In genomic region chr5:6342689-6343315, GRCh38 we compare ENCODE assay signal across 16 cellular contexts. TPM values are rescaled to one million over a fixed set of nuclear protein-coding genes. Genes with fewer than 3 reads are reported as not detected.
DNase-seq lines count a peak whose midpoint lies in the region; ATAC-seq and TF ChIP-seq lines count a peak whose summit lies in the region.
"Had no signal": no experiment of that assay in that cellular context is flagged by ENCODE, and none has a peak within 500 bp of the region (broad histone marks: within the 10 kb centered on the region; RNA-seq: fewer than 3 reads in every experiment).

No MANE protein-coding gene starts in this region.

- no peaks in the 10 kb centered on the region for H3K79me2 ChIP-seq in hepatocyte

- H2AFZ ChIP-seq in hepatocyte = no peak overlapping the region
- H2AFZ ChIP-seq: GM23338 had no signal

- H3K9me3 ChIP-seq in RWPE2 (ENCODE audit: severe bottlenecking) (no peaks in the 10 kb centered on the region), hepatocyte (ENCODE audit: low read depth) (no peaks in the 10 kb centered on the region)
- H3K9me3 ChIP-seq: A549 had no signal

- H3K36me3 ChIP-seq in RWPE2 (ENCODE audit: low read depth) (no peaks in the 10 kb centered on the region), hepatocyte (replicated peaks; ENCODE audit: insufficient read depth, low read depth) (no peaks in the 10 kb centered on the region)

- DNase-seq in NCI-H1092 (lab: John Stamatoyannopoulos, UW) = peak; percentile 94
- DNase-seq in NCI-H187 treated with DMSO at 0.1 percent for 48 hours (lab: John Stamatoyannopoulos, UW) = peak; percentile 98
- DNase-seq in NCI-H345 (lab: John Stamatoyannopoulos, UW) = peak; percentile 92
- DNase-seq in RWPE2 (ENCODE audit: low spot score) = peak; percentile 34
- no peak for DNase-seq in pons (ENCODE audit: low spot score)
- DNase-seq in hepatocyte (ENCODE audit: low spot score) = no peak
- DNase-seq: MV-4-11, NCI-H2171, SIG-M5 had no signal

- WGBS in hepatocyte (ENCODE audit: low lambda C conversion rate, missing lambda C conversion rate) = 82% methylated on average over 14 of the region's 14 CpGs

- H3K27ac ChIP-seq in RWPE2 (ENCODE audit: poor library complexity, severe bottlenecking) = no peak overlapping the region
- H3K27ac ChIP-seq in hepatocyte = no peak overlapping the region
- H3K27ac ChIP-seq: A549, C4-2B, HL-60 had no signal

- H4K20me1 ChIP-seq in hepatocyte (ENCODE audit: insufficient read depth, poor library complexity, severe bottlenecking) = no peaks in the 10 kb centered on the region

- H3K4me3 ChIP-seq in RWPE2 (ENCODE audit: severe bottlenecking) (no peak overlapping the region), hepatocyte (no peak overlapping the region)
- H3K4me3 ChIP-seq: A549, GM12878, GM23338 had no signal

- H3K4me1 ChIP-seq in RWPE2 (ENCODE audit: insufficient read depth, poor library complexity, severe bottlenecking) (no peaks in the 10 kb centered on the region), hepatocyte (ENCODE audit: insufficient read depth) (no peaks in the 10 kb centered on the region)
- H3K4me1 ChIP-seq: A549 had no signal

- TF ChIP-seq CTCF in RWPE2 (IDR thresholded peaks at IDR 0.05; ENCODE audit: poor library complexity, severe bottlenecking) (no peak), hepatocyte (IDR thresholded peaks at IDR 0.05; ENCODE audit: poor library complexity) (no peak)

- peaks cover 20% of the 10 kb centered on the region for H3K27me3 ChIP-seq in RWPE2 (ENCODE audit: insufficient read depth, poor library complexity, severe bottlenecking)
- no peaks in the 10 kb centered on the region for H3K27me3 ChIP-seq in hepatocyte

- no peak overlapping the region for H3K4me2 ChIP-seq in hepatocyte
- H3K4me2 ChIP-seq: A549, GM23338 had no signal

- ATAC-seq in RWPE2 (ENCODE audit: low read depth) (no peak), HG03442 (IDR thresholded peaks at IDR 0.05; ENCODE audit: unreplicated experiment) (no peak), GM19467 (IDR thresholded peaks at IDR 0.05; ENCODE audit: unreplicated experiment) (no peak)
- ATAC-seq: A549, GM12878, GM23338 had no signal

- H3K9me2 ChIP-seq in hepatocyte (replicated peaks; ENCODE audit: insufficient read depth) = no peaks in the 10 kb centered on the region

RNA-seq across cellular contexts. Expression of gene MED10, which starts 35.5 kb away (rescaled TPM):
- 16.8 and 19.7 TPM in 2 replicates for total RNA-seq in hepatocyte
- polyA plus RNA-seq in hepatocyte = 75.5 and 83.5 TPM in 2 replicates

Comparison
In these comparisons a context has a peak if more than half of its experiments do, and no peak if none do; other contexts are left out.
1. DNase-seq: peak in NCI-H1092 (single experiment), NCI-H187 treated with DMSO at 0.1 percent for 48 hours (single experiment), NCI-H345 (single experiment) and RWPE2 (single experiment); none in pons (single experiment) and hepatocyte (single experiment).